ENCODE assay signal across 22 cellular contexts in genomic region chr6:111738631-111739030, GRCh38.
DNase-seq lines count a peak whose midpoint lies in the region; ATAC-seq, FAIRE-seq and TF ChIP-seq lines count a peak whose summit lies in the region.
"Had no signal": no experiment of that assay in that cellular context is flagged by ENCODE, and none has a peak within 500 bp of the region (broad histone marks: within the 10 kb centered on the region; RNA-seq: fewer than 3 reads in every experiment).

No MANE protein-coding gene starts in this region.

- no peaks in the 10 kb centered on the region for H3K27me3 ChIP-seq in BLaER1 treated with 17β-estradiol and CSF1 and Interleukin-3, amounts not matched to agents 10 nM and 100 nM
- H3K27me3 ChIP-seq in CD4-positive, alpha-beta T cell (ENCODE audit: control insufficient read depth, insufficient read depth, low read length): no peaks in the 10 kb centered on the region
- H3K27me3 ChIP-seq: gastrocnemius medialis, Peyer's patch had no signal

- peaks cover 6% of the 10 kb centered on the region for H3K9me3 Mint-ChIP-seq in CD4-positive, alpha-beta T cell
- no peaks in the 10 kb centered on the region for H3K9me3 Mint-ChIP-seq in activated CD8-positive, alpha-beta T cell treated with anti-CD3 and anti-CD28 coated beads, Interleukin-2, amount 10 ng/mL, durations not matched to agents 7 days and 5 days (ENCODE audit: insufficient read depth)
- H3K9me3 Mint-ChIP-seq in naive thymus-derived CD8-positive, alpha-beta T cell: peaks cover 0 to 5% (median 0%) of the 10 kb centered on the region in 9 donors

- H3K4me3 Mint-ChIP-seq in CD4-positive, alpha-beta T cell: peak overlapping the region; percentile 60
- H3K4me3 Mint-ChIP-seq in activated CD8-positive, alpha-beta T cell treated with anti-CD3 and anti-CD28 coated beads, Interleukin-2, amount 10 ng/mL, durations not matched to agents 7 days and 5 days: no peak overlapping the region
- H3K4me3 Mint-ChIP-seq in naive thymus-derived CD8-positive, alpha-beta T cell: peak overlapping the region in 9 of 10 donors; percentile 10 to 64 (median 40)

- no peak for DNase-seq in CD4-positive, alpha-beta T cell
- DNase-seq in activated CD8-positive, alpha-beta T cell treated with anti-CD3 and anti-CD28 coated beads, Interleukin-2, amount 10 ng/mL, durations not matched to agents 7 days and 5 days: no peak
- DNase-seq in naive thymus-derived CD8-positive, alpha-beta T cell: no peak
- DNase-seq in NCI-H524 (lab: John Stamatoyannopoulos, UW): no peak
- no peak for DNase-seq in GM12892 (ENCODE audit: insufficient read length)
- DNase-seq: central memory CD4-positive, alpha-beta T cell; erythroblast; gastrocnemius medialis; H7; mammary epithelial cell; NCI-H1436; Peyer's patch; stimulated activated CD4-positive, alpha-beta T cell treated with anti-CD3 and anti-CD28 coated beads, Interleukin-2, amount 100 ng/mL, for 48 hours; T-helper 9 cell had no signal

- CTCF ChIA-PET in CD4-positive, alpha-beta T cell (lab: Charles Lee): no interaction called here
- CTCF ChIA-PET in activated CD8-positive, alpha-beta T cell treated with anti-CD3 and anti-CD28 coated beads, Interleukin-2, amount 10 ng/mL, durations not matched to agents 7 days and 5 days (lab: Charles Lee): interaction anchor here (0.7 to 1.0 kb wide), 2 partner anchors 13 to 14 kb away, joined by 3 read pairs; no protein-coding TSS in a partner anchor

- no peak overlapping the region for H3K9ac ChIP-seq in BLaER1 treated with 17β-estradiol and CSF1 and Interleukin-3, amounts not matched to agents 10 nM and 100 nM

- H3K36me3 ChIP-seq in BLaER1 treated with 17β-estradiol and CSF1 and Interleukin-3, amounts not matched to agents 10 nM and 100 nM: peaks cover under 1 to 48% (median 26%) of the 10 kb centered on the region in 11 experiments; a peak in 20 of 22 replicates
- H3K36me3 ChIP-seq: gastrocnemius medialis, Peyer's patch, prostate gland had no signal

- H3K4me2 ChIP-seq in BLaER1 treated with 17β-estradiol and CSF1 and Interleukin-3, amounts not matched to agents 10 nM and 100 nM: peak overlapping the region; percentile 51 to 84 (median 74)

- peak overlapping the region in 3 of 11 experiments; percentile 52 to 57 (median 56); a peak in 3 of 22 replicates for H3K27ac ChIP-seq in BLaER1 treated with 17β-estradiol and CSF1 and Interleukin-3, amounts not matched to agents 10 nM and 100 nM
- H3K27ac ChIP-seq in CD4-positive, alpha-beta T cell (ENCODE audit: low read depth, low read length): peak overlapping the region; percentile 29
- H3K27ac ChIP-seq: gastrocnemius medialis, Peyer's patch, prostate gland, SK-N-MC had no signal

- H3K36me3 Mint-ChIP-seq in CD4-positive, alpha-beta T cell (ENCODE audit: low read depth): peaks cover 97% of the 10 kb centered on the region
- H3K36me3 Mint-ChIP-seq in activated CD8-positive, alpha-beta T cell treated with anti-CD3 and anti-CD28 coated beads, Interleukin-2, amount 10 ng/mL, durations not matched to agents 7 days and 5 days (ENCODE audit: low read depth): peaks cover 83% of the 10 kb centered on the region
- peaks cover 0 to 58% (median 35%) of the 10 kb centered on the region in 3 donors for H3K36me3 Mint-ChIP-seq in naive thymus-derived CD8-positive, alpha-beta T cell

- no peak for FAIRE-seq in GM12892 (lab: Jason Lieb, UNC)
- FAIRE-seq: G401.6, GM12891 had no signal

- intact Hi-C loops in CD4-positive, alpha-beta T cell (cut with DNase I, micrococcal nuclease): no loop called here

- H3K4me3 ChIP-seq in BLaER1 treated with 17β-estradiol and CSF1 and Interleukin-3, amounts not matched to agents 10 nM and 100 nM: no peak overlapping the region
- H3K4me3 ChIP-seq: gastrocnemius medialis, Peyer's patch, prostate gland, SK-N-MC, skin epidermis had no signal

- peaks cover 0 to 30% (median 9%) of the 10 kb centered on the region in 11 experiments; a peak in 11 of 22 replicates for H4K20me1 ChIP-seq in BLaER1 treated with 17β-estradiol and CSF1 and Interleukin-3, amounts not matched to agents 10 nM and 100 nM

- POLR2A ChIA-PET in CD4-positive, alpha-beta T cell (lab: Charles Lee): interaction anchor here (1.0 kb wide), 1 partner anchor 21 kb away, joined by 3 read pairs; no protein-coding TSS in a partner anchor
- POLR2A ChIA-PET in activated CD8-positive, alpha-beta T cell treated with anti-CD3 and anti-CD28 coated beads, Interleukin-2, amount 10 ng/mL, durations not matched to agents 7 days and 5 days (lab: Charles Lee): no interaction called here
- POLR2A ChIA-PET in naive thymus-derived CD8-positive, alpha-beta T cell (lab: Charles Lee): interaction anchor here (1.9 kb wide), 1 partner anchor 8 kb away, joined by 7 read pairs; no protein-coding TSS in a partner anchor

- H3K27me3 Mint-ChIP-seq in CD4-positive, alpha-beta T cell: no peaks in the 10 kb centered on the region
- no peaks in the 10 kb centered on the region for H3K27me3 Mint-ChIP-seq in activated CD8-positive, alpha-beta T cell treated with anti-CD3 and anti-CD28 coated beads, Interleukin-2, amount 10 ng/mL, durations not matched to agents 7 days and 5 days (ENCODE audit: low read depth)
- H3K27me3 Mint-ChIP-seq in naive thymus-derived CD8-positive, alpha-beta T cell: no peaks in the 10 kb centered on the region

- H3K4me1 Mint-ChIP-seq in CD4-positive, alpha-beta T cell (ENCODE audit: low read depth): peaks cover 96% of the 10 kb centered on the region
- H3K4me1 Mint-ChIP-seq in activated CD8-positive, alpha-beta T cell treated with anti-CD3 and anti-CD28 coated beads, Interleukin-2, amount 10 ng/mL, durations not matched to agents 7 days and 5 days (ENCODE audit: low read depth): peaks cover 88% of the 10 kb centered on the region
- H3K4me1 Mint-ChIP-seq in naive thymus-derived CD8-positive, alpha-beta T cell: peaks cover 53 to 99% (median 93%) of the 10 kb centered on the region in 4 donors

- peaks cover 20 to 95% (median 81%) of the 10 kb centered on the region in 10 experiments for H3K4me1 ChIP-seq in BLaER1 treated with 17β-estradiol and CSF1 and Interleukin-3, amounts not matched to agents 10 nM and 100 nM
- H3K4me1 ChIP-seq: Peyer's patch, prostate gland had no signal

- peaks cover 3 to 17% (median 14%) of the 10 kb centered on the region in 11 experiments; a peak in 21 of 22 replicates for H3K9me3 ChIP-seq in BLaER1 treated with 17β-estradiol and CSF1 and Interleukin-3, amounts not matched to agents 10 nM and 100 nM (replicated peaks in 1 of 11)
- no peaks in the 10 kb centered on the region for H3K9me3 ChIP-seq in CD4-positive, alpha-beta T cell (ENCODE audit: control insufficient read depth, low read length)
- H3K9me3 ChIP-seq: gastrocnemius medialis, Peyer's patch, prostate gland had no signal

- H3K27ac Mint-ChIP-seq in CD4-positive, alpha-beta T cell: peak overlapping the region; percentile 93
- H3K27ac Mint-ChIP-seq in activated CD8-positive, alpha-beta T cell treated with anti-CD3 and anti-CD28 coated beads, Interleukin-2, amount 10 ng/mL, durations not matched to agents 7 days and 5 days: peak overlapping the region; percentile 54
- peak overlapping the region in 9 of 10 donors; percentile 63 to 97 (median 88) for H3K27ac Mint-ChIP-seq in naive thymus-derived CD8-positive, alpha-beta T cell

- ATAC-seq in CD4-positive, alpha-beta T cell (ENCODE audit: poor library complexity): no peak
- ATAC-seq in activated CD8-positive, alpha-beta T cell treated with anti-CD3 and anti-CD28 coated beads, Interleukin-2, amount 10 ng/mL, durations not matched to agents 7 days and 5 days: no peak
- no peak for ATAC-seq in naive thymus-derived CD8-positive, alpha-beta T cell
- no peak for ATAC-seq in GM19023 (IDR thresholded peaks at IDR 0.05; ENCODE audit: unreplicated experiment)
- ATAC-seq in HG02678 (IDR thresholded peaks at IDR 0.05; ENCODE audit: unreplicated experiment): no peak
- ATAC-seq: gastrocnemius medialis had no signal

- no peak for TF ChIP-seq POLR2A in GM12892 (IDR thresholded peaks at IDR 0.05; ENCODE audit: low read depth, low read length)

- TF ChIP-seq CTCF in CD4-positive, alpha-beta T cell (IDR thresholded peaks at IDR 0.05): no peak
